35 cellular contexts compared by ENCODE assay signal in the genomic region with DNA sequence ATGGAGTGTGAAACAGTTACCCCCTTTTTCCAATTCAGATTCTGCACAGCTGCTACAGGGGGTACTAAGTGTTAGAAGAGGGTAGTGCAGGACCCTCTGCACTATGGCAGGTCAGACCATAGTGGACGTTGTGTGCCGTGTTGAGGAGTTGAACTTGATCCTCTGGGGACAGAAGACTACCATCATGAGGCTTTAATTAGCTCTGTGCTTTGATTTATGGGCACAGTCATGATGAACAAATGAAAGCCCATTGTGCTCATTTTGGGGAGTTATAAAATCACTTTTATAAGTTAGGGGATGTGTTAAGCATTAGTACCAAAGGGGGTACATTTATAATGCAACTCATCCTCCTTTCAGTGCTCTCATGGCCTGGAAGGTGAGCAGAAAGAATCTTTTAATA.
"Had no signal": no experiment of that assay in that cellular context is flagged by ENCODE, and none has a peak within 500 bp of the region (broad histone marks: within the 10 kb centered on the region; RNA-seq: fewer than 3 reads in every experiment).

No MANE protein-coding gene starts in this region.

- ATAC-seq: activated CD8-positive, alpha-beta memory T cell treated with anti-CD3 and anti-CD28 coated beads, Interleukin-2, amount 10 ng/mL, durations not matched to agents 7 days and 5 days; activated naive CD8-positive, alpha-beta T cell treated with anti-CD3 and anti-CD28 coated beads, Interleukin-2, amount 50 U/mL, for 24 hours; PC-3 had no signal

- DNase-seq: activated CD4-positive, alpha-beta memory T cell treated with anti-CD3 and anti-CD28 coated beads, Interleukin-2, amount 10 ng/mL, durations not matched to agents 7 days and 5 days; activated CD4-positive, alpha-beta T cell treated with anti-CD3 and anti-CD28 coated beads for 1 hour; activated CD4-positive, alpha-beta T cell treated with anti-CD3 and anti-CD28 coated beads for 48 hours; activated CD4-positive, CD25-positive, alpha-beta regulatory T cell; activated CD8-positive, alpha-beta memory T cell treated with anti-CD3 and anti-CD28 coated beads for 24 hours; activated CD8-positive, alpha-beta memory T cell treated with anti-CD3 and anti-CD28 coated beads, Interleukin-2, amount 10 ng/mL, durations not matched to agents 7 days and 5 days; activated CD8-positive, alpha-beta memory T cell treated with anti-CD3 and anti-CD28 coated beads, Interleukin-2, amount 50 U/mL, for 48 hours; activated effector memory CD4-positive, alpha-beta T cell treated with Interleukin-2 at 50 U/mL for 16 hours; activated naive CD4-positive, alpha-beta T cell treated with anti-CD3 and anti-CD28 coated beads, Interleukin-2, amount 10 ng/mL, durations not matched to agents 7 days and 5 days; activated naive CD8-positive, alpha-beta T cell treated with anti-CD3 and anti-CD28 coated beads, Interleukin-2, amount 50 U/mL, for 24 hours; activated T-cell treated with anti-CD3 and anti-CD28 coated beads, Interleukin-2, amount 50 U/mL, for 48 hours; anterior cingulate cortex; brain microvascular endothelial cell; central memory CD4-positive, alpha-beta T cell; NCI-H1048; NCI-H1105 treated with DMSO at 0.1 percent for 48 hours; NCI-H1436; NCI-H1694; NCI-H1930; NCI-H2081 treated with DMSO at 0.1 percent for 48 hours; NCI-H446 treated with DMSO at 0.1 percent for 48 hours; NCI-H524; NK-92 treated with Interleukin-12 subunit alpha and Interleukin-12 subunit beta, amount 100 ng/mL, for 24 hours; PC-3; Peyer's patch; RPMI8226; SHP77 treated with DMSO at 0.1 percent for 48 hours; SW 1271; T-helper 1 cell; T-helper 2 cell; T-helper 9 cell; WERI-Rb-1 had no signal

- H3K4me2 ChIP-seq: KMS-11 had no signal

- H3K36me3 Mint-ChIP-seq: activated naive CD4-positive, alpha-beta T cell treated with anti-CD3 and anti-CD28 coated beads, Interleukin-2, amount 10 ng/mL, durations not matched to agents 7 days and 5 days had no signal

- H3K4me3 ChIP-seq: Peyer's patch, SJSA1 had no signal

- H3K36me3 ChIP-seq: brain microvascular endothelial cell, Peyer's patch, WERI-Rb-1 had no signal

- H3K27me3 ChIP-seq: brain microvascular endothelial cell, Peyer's patch, SJSA1 had no signal

- H3K27ac Mint-ChIP-seq: activated CD4-positive, alpha-beta memory T cell treated with anti-CD3 and anti-CD28 coated beads, Interleukin-2, amount 10 ng/mL, durations not matched to agents 7 days and 5 days; activated CD8-positive, alpha-beta memory T cell treated with anti-CD3 and anti-CD28 coated beads, Interleukin-2, amount 10 ng/mL, durations not matched to agents 7 days and 5 days; activated naive CD4-positive, alpha-beta T cell treated with anti-CD3 and anti-CD28 coated beads, Interleukin-2, amount 10 ng/mL, durations not matched to agents 7 days and 5 days; activated naive CD8-positive, alpha-beta T cell; activated naive CD8-positive, alpha-beta T cell treated with anti-CD3 and anti-CD28 coated beads, Interleukin-2, amount 50 U/mL, for 24 hours had no signal

- H3K27me3 Mint-ChIP-seq: activated CD4-positive, alpha-beta memory T cell treated with anti-CD3 and anti-CD28 coated beads, Interleukin-2, amount 10 ng/mL, durations not matched to agents 7 days and 5 days; activated CD8-positive, alpha-beta memory T cell treated with anti-CD3 and anti-CD28 coated beads, Interleukin-2, amount 10 ng/mL, durations not matched to agents 7 days and 5 days; activated naive CD4-positive, alpha-beta T cell treated with anti-CD3 and anti-CD28 coated beads, Interleukin-2, amount 10 ng/mL, durations not matched to agents 7 days and 5 days; activated naive CD8-positive, alpha-beta T cell; activated naive CD8-positive, alpha-beta T cell treated with anti-CD3 and anti-CD28 coated beads, Interleukin-2, amount 50 U/mL, for 24 hours had no signal

- H3K4me3 Mint-ChIP-seq: activated CD4-positive, alpha-beta memory T cell treated with anti-CD3 and anti-CD28 coated beads, Interleukin-2, amount 10 ng/mL, durations not matched to agents 7 days and 5 days; activated CD8-positive, alpha-beta memory T cell treated with anti-CD3 and anti-CD28 coated beads, Interleukin-2, amount 10 ng/mL, durations not matched to agents 7 days and 5 days; activated naive CD4-positive, alpha-beta T cell treated with anti-CD3 and anti-CD28 coated beads, Interleukin-2, amount 10 ng/mL, durations not matched to agents 7 days and 5 days; activated naive CD8-positive, alpha-beta T cell; activated naive CD8-positive, alpha-beta T cell treated with anti-CD3 and anti-CD28 coated beads, Interleukin-2, amount 50 U/mL, for 24 hours had no signal

- H3K4me1 Mint-ChIP-seq: activated CD4-positive, alpha-beta memory T cell treated with anti-CD3 and anti-CD28 coated beads, Interleukin-2, amount 10 ng/mL, durations not matched to agents 7 days and 5 days; activated CD8-positive, alpha-beta memory T cell treated with anti-CD3 and anti-CD28 coated beads, Interleukin-2, amount 10 ng/mL, durations not matched to agents 7 days and 5 days; activated naive CD4-positive, alpha-beta T cell treated with anti-CD3 and anti-CD28 coated beads, Interleukin-2, amount 10 ng/mL, durations not matched to agents 7 days and 5 days had no signal

- H3K27ac ChIP-seq: brain microvascular endothelial cell, KMS-11, Peyer's patch, SJSA1, WERI-Rb-1 had no signal

- H3K9ac ChIP-seq: KMS-11 had no signal

- H3K4me1 ChIP-seq: Peyer's patch had no signal

- H3K9me3 ChIP-seq: Peyer's patch, SJSA1 had no signal

- H3K9me3 Mint-ChIP-seq: activated naive CD4-positive, alpha-beta T cell treated with anti-CD3 and anti-CD28 coated beads, Interleukin-2, amount 10 ng/mL, durations not matched to agents 7 days and 5 days; activated naive CD8-positive, alpha-beta T cell treated with anti-CD3 and anti-CD28 coated beads, Interleukin-2, amount 50 U/mL, for 24 hours had no signal
